1 cellular context compared by ENCODE assay signal in the genomic region with DNA sequence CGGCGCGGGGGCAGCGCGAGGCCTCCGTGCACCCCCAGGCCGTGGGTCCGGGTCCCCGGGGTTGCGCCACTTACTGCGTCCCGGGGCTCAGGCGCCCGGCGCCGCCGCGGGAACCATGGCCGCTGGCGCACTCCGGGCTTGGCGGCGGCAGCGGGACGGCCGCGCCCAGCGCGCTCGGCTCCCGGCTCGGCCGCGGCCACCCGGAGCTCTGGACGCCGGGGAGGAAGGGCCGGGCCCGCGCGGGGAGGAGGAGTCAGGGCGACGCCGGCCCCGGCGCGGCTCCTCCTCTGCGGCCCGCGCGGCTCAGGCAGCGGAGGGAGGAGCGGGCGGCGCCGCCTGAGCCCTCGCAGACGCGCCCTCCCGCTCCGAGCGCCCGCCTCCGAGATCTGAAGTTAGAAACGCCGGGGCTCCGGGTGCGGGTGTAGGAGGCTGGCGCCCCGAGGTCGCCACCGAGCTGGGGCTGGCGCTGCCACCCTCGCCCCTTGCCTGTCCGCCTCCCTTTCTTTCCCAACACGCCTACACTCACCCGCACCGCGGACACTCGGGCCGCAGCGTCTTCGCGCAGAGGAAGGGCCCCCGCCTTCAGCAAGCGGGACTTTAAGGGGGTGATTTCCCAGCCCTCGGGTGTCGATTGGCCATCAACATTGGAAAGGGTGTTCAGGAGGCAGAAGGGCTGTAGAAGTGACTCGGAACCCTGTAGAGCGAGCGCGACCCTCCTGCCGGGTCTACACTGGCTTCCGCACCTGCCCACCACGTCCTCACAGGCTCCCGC.
TF ChIP-seq lines count a peak whose summit lies in the region.

A gene with protein sequence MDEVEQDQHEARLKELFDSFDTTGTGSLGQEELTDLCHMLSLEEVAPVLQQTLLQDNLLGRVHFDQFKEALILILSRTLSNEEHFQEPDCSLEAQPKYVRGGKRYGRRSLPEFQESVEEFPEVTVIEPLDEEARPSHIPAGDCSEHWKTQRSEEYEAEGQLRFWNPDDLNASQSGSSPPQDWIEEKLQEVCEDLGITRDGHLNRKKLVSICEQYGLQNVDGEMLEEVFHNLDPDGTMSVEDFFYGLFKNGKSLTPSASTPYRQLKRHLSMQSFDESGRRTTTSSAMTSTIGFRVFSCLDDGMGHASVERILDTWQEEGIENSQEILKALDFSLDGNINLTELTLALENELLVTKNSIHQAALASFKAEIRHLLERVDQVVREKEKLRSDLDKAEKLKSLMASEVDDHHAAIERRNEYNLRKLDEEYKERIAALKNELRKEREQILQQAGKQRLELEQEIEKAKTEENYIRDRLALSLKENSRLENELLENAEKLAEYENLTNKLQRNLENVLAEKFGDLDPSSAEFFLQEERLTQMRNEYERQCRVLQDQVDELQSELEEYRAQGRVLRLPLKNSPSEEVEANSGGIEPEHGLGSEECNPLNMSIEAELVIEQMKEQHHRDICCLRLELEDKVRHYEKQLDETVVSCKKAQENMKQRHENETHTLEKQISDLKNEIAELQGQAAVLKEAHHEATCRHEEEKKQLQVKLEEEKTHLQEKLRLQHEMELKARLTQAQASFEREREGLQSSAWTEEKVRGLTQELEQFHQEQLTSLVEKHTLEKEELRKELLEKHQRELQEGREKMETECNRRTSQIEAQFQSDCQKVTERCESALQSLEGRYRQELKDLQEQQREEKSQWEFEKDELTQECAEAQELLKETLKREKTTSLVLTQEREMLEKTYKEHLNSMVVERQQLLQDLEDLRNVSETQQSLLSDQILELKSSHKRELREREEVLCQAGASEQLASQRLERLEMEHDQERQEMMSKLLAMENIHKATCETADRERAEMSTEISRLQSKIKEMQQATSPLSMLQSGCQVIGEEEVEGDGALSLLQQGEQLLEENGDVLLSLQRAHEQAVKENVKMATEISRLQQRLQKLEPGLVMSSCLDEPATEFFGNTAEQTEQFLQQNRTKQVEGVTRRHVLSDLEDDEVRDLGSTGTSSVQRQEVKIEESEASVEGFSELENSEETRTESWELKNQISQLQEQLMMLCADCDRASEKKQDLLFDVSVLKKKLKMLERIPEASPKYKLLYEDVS (N-terminal part only) (minus strand): TSS at position 231 of the 772 bp plus-strand sequence. CDS start 9,106 bp downstream, outside the sequence.

TF ChIP-seq in WTC11, 78 proteins besides CTCF, POLR2A, EP300 and RAD21 (continued from another document and continues in another):
- TF ChIP-seq ZNF416 (CRISPR knock-in tag; IDR thresholded peaks at IDR 0.05) (no peak), ZBTB21 (CRISPR knock-in tag; IDR thresholded peaks at IDR 0.05; ENCODE audit: borderline replicate concordance) (0 out of 2 replicates have a peak, but pooled peaks have one; percentile 54), ZBTB43 (CRISPR knock-in tag; IDR thresholded peaks at IDR 0.05) (no peak), SOX15 (CRISPR knock-in tag; IDR thresholded peaks at IDR 0.05) (no peak), NR1H2 (CRISPR knock-in tag; IDR thresholded peaks at IDR 0.05) (no peak), NFATC4 (CRISPR knock-in tag; IDR thresholded peaks at IDR 0.05) (no peak), ZNF423 (CRISPR knock-in tag; IDR thresholded peaks at IDR 0.05) (peak; percentile 80; the same call in 1 of the 2 replicates), NR2C2 (CRISPR knock-in tag; IDR thresholded peaks at IDR 0.05) (no peak), MXD4 (CRISPR knock-in tag; IDR thresholded peaks at IDR 0.05; ENCODE audit: borderline replicate concordance) (no peak), JUN (CRISPR knock-in tag; IDR thresholded peaks at IDR 0.05) (no peak), PRDM15 (CRISPR knock-in tag; IDR thresholded peaks at IDR 0.05) (no peak), NR3C1 (CRISPR knock-in tag; conservative IDR thresholded peaks at IDR 0.05; ENCODE audit: low read depth) (no peak), TCF7 (CRISPR knock-in tag; IDR thresholded peaks at IDR 0.05; ENCODE audit: low read depth) (no peak), TP53 (CRISPR knock-in tag; IDR thresholded peaks at IDR 0.05) (peak; percentile 40; the same call in 1 of the 2 replicates), HMGA2 (CRISPR knock-in tag; IDR thresholded peaks at IDR 0.05) (no peak), GRHL2 (CRISPR knock-in tag; IDR thresholded peaks at IDR 0.05; ENCODE audit: insufficient replicate concordance, severe bottlenecking) (no peak), E2F5 (CRISPR knock-in tag; IDR thresholded peaks at IDR 0.05) (no peak), TEAD4 (CRISPR knock-in tag; IDR thresholded peaks at IDR 0.05) (no peak), STAT6 (CRISPR knock-in tag; conservative IDR thresholded peaks at IDR 0.05; ENCODE audit: low read depth) (no peak), RORB (CRISPR knock-in tag; IDR thresholded peaks at IDR 0.05) (no peak), PREB (CRISPR knock-in tag; IDR thresholded peaks at IDR 0.05; ENCODE audit: borderline replicate concordance) (no peak), ZNF219 (CRISPR knock-in tag; IDR thresholded peaks at IDR 0.05; ENCODE audit: borderline replicate concordance) (no peak)
- TF ChIP-seq, protein P1, sequence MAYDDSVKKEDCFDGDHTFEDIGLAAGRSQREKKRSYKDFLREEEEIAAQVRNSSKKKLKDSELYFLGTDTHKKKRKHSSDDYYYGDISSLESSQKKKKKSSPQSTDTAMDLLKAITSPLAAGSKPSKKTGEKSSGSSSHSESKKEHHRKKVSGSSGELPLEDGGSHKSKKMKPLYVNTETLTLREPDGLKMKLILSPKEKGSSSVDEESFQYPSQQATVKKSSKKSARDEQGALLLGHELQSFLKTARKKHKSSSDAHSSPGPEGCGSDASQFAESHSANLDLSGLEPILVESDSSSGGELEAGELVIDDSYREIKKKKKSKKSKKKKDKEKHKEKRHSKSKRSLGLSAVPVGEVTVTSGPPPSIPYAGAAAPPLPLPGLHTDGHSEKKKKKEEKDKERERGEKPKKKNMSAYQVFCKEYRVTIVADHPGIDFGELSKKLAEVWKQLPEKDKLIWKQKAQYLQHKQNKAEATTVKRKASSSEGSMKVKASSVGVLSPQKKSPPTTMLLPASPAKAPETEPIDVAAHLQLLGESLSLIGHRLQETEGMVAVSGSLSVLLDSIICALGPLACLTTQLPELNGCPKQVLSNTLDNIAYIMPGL (CRISPR knock-in tag; IDR thresholded peaks at IDR 0.05): 0 out of 2 replicates have a peak, but pooled peaks have one; percentile 46
- TF ChIP-seq, protein P2, sequence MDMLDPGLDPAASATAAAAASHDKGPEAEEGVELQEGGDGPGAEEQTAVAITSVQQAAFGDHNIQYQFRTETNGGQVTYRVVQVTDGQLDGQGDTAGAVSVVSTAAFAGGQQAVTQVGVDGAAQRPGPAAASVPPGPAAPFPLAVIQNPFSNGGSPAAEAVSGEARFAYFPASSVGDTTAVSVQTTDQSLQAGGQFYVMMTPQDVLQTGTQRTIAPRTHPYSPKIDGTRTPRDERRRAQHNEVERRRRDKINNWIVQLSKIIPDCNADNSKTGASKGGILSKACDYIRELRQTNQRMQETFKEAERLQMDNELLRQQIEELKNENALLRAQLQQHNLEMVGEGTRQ (CRISPR knock-in tag; IDR thresholded peaks at IDR 0.05): no peak
- TF ChIP-seq, protein P3, sequence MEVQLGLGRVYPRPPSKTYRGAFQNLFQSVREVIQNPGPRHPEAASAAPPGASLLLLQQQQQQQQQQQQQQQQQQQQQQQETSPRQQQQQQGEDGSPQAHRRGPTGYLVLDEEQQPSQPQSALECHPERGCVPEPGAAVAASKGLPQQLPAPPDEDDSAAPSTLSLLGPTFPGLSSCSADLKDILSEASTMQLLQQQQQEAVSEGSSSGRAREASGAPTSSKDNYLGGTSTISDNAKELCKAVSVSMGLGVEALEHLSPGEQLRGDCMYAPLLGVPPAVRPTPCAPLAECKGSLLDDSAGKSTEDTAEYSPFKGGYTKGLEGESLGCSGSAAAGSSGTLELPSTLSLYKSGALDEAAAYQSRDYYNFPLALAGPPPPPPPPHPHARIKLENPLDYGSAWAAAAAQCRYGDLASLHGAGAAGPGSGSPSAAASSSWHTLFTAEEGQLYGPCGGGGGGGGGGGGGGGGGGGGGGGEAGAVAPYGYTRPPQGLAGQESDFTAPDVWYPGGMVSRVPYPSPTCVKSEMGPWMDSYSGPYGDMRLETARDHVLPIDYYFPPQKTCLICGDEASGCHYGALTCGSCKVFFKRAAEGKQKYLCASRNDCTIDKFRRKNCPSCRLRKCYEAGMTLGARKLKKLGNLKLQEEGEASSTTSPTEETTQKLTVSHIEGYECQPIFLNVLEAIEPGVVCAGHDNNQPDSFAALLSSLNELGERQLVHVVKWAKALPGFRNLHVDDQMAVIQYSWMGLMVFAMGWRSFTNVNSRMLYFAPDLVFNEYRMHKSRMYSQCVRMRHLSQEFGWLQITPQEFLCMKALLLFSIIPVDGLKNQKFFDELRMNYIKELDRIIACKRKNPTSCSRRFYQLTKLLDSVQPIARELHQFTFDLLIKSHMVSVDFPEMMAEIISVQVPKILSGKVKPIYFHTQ (CRISPR knock-in tag; IDR thresholded peaks at IDR 0.05): no peak
- TF ChIP-seq, protein P4, sequence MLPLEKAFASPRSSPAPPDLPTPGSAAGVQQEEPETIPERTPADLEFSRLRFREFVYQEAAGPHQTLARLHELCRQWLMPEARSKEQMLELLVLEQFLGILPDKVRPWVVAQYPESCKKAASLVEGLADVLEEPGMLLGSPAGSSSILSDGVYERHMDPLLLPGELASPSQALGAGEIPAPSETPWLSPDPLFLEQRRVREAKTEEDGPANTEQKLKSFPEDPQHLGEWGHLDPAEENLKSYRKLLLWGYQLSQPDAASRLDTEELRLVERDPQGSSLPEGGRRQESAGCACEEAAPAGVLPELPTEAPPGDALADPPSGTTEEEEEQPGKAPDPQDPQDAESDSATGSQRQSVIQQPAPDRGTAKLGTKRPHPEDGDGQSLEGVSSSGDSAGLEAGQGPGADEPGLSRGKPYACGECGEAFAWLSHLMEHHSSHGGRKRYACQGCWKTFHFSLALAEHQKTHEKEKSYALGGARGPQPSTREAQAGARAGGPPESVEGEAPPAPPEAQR (CRISPR knock-in tag; IDR thresholded peaks at IDR 0.05): no peak
- TF ChIP-seq, protein P5, sequence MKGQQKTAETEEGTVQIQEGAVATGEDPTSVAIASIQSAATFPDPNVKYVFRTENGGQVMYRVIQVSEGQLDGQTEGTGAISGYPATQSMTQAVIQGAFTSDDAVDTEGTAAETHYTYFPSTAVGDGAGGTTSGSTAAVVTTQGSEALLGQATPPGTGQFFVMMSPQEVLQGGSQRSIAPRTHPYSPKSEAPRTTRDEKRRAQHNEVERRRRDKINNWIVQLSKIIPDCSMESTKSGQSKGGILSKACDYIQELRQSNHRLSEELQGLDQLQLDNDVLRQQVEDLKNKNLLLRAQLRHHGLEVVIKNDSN (CRISPR knock-in tag; IDR thresholded peaks at IDR 0.05): no peak
